Comparison of ENCODE assay signal across 8 cellular contexts in the genomic region with DNA sequence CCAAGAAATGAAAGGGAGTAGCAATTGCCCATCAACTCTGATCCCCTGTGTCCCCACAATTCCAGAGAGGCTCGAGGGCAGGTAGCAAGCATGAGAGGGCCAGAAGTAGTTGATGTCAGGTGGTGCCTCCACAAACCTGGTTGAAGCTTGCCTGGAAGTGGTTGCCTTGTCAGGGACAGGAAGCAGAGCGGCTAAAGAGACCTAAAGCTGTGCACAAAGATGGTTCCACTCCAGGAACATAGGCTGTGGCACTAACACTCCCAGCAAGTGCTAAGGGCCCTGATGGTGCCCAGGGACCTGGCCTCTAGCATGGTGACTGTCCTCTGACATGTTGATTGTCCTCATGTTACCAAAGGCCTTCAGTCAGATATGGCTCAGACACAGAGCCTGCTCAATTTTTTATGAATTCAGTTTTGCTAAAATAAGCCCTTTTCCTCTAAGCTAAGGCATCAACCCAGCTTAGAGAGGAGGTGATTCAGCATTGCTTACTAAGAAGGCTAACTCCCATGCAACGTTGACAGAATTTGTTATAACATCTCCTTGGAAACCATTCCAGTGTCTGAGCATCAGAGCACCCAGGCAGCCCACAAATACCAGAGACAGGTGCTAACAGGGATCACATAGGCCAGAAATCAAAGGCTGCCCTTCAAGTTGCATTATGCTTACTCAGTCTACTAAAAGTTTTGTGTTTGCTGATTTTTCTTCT.
DNase-seq lines count a peak whose midpoint lies in the region; ATAC-seq and TF ChIP-seq lines count a peak whose summit lies in the region.

No MANE protein-coding gene starts in this region.

- ATAC-seq in naive thymus-derived CD4-positive, alpha-beta T cell: no peak
- ATAC-seq in HG03442 (IDR thresholded peaks at IDR 0.05; ENCODE audit: unreplicated experiment) (no peak), HG03432 (IDR thresholded peaks at IDR 0.05; ENCODE audit: unreplicated experiment) (no peak), Right ventricle myocardium superior (ENCODE audit: poor library complexity) (no peak)

- 66% methylated on average over 3 of the region's 3 CpGs for WGBS in mammary epithelial cell (ENCODE audit: low coverage, missing lambda C conversion rate)

- H2AFZ ChIP-seq in mammary epithelial cell (ENCODE audit: low read depth, low read length): no peak overlapping the region

- BruUV-seq in mammary epithelial cell (replicated peaks; lab: Mats Ljungman, UMichigan): no TSS peak

- H3K9me3 Mint-ChIP-seq in CD4-positive, alpha-beta memory T cell: peaks cover 0 to 5% (median 0%) of the 10 kb centered on the region in 8 donors
- peaks cover 2 to 15% (median 6%) of the 10 kb centered on the region in 11 donors for H3K9me3 Mint-ChIP-seq in naive thymus-derived CD4-positive, alpha-beta T cell

- no peaks in the 10 kb centered on the region for H3K36me3 Mint-ChIP-seq in CD4-positive, alpha-beta memory T cell
- H3K36me3 Mint-ChIP-seq in naive thymus-derived CD4-positive, alpha-beta T cell: peaks cover 0 to 7% (median 4%) of the 10 kb centered on the region in 5 donors

- H4K20me1 ChIP-seq in mammary epithelial cell (ENCODE audit: insufficient read depth, low read length): no peaks in the 10 kb centered on the region

- H3K27ac Mint-ChIP-seq in CD4-positive, alpha-beta memory T cell: peak overlapping the region in 6 of 7 donors; percentile 32 to 79 (median 42)
- peak overlapping the region; percentile 69 to 93 (median 82) for H3K27ac Mint-ChIP-seq in naive thymus-derived CD4-positive, alpha-beta T cell

- dilution Hi-C loops in mammary epithelial cell (cut with HindIII; ENCODE audit: low sequenced_read_pairs): no loop called here

- no peak overlapping the region for H3K4me3 ChIP-seq in CD4-positive, alpha-beta memory T cell (ENCODE audit: low read length in 2 of 2)
- no peak overlapping the region for H3K4me3 ChIP-seq in mammary epithelial cell (replicated peaks in 1 of 3; ENCODE audit: insufficient read depth in 1 of 3, low read depth in 2 of 3, low read length in 3 of 3)
- H3K4me3 ChIP-seq in naive thymus-derived CD4-positive, alpha-beta T cell (ENCODE audit: low read length): no peak overlapping the region

- H3K4me1 Mint-ChIP-seq in CD4-positive, alpha-beta memory T cell: peaks cover 18 to 31% (median 20%) of the 10 kb centered on the region in 4 donors
- H3K4me1 Mint-ChIP-seq in naive thymus-derived CD4-positive, alpha-beta T cell: peaks cover 18 to 47% (median 33%) of the 10 kb centered on the region in 7 donors

- H3K4me3 Mint-ChIP-seq in CD4-positive, alpha-beta memory T cell: peak overlapping the region in 3 of 8 donors; percentile 9 to 69 (median 61)
- peak overlapping the region in 9 of 10 donors; percentile 15 to 76 (median 61) for H3K4me3 Mint-ChIP-seq in naive thymus-derived CD4-positive, alpha-beta T cell

- no peaks in the 10 kb centered on the region for H3K27me3 Mint-ChIP-seq in CD4-positive, alpha-beta memory T cell
- H3K27me3 Mint-ChIP-seq in naive thymus-derived CD4-positive, alpha-beta T cell: peaks cover 0 to 5% (median 0%) of the 10 kb centered on the region in 5 donors

- no peak for TF ChIP-seq CTCF in mammary epithelial cell (conservative IDR thresholded peaks at IDR 0.05 in 1 of 2, IDR thresholded peaks at IDR 0.05 in 1 of 2; ENCODE audit: extremely low read depth in 1 of 2, insufficient read depth in 1 of 2, low read depth in 1 of 2, low read length in 2 of 2)

- no peak overlapping the region for H3K27ac ChIP-seq in CD4-positive, alpha-beta memory T cell (ENCODE audit: low read depth, low read length)
- H3K27ac ChIP-seq in mammary epithelial cell (ENCODE audit: insufficient read depth, low read depth, low read length): peak overlapping the region; percentile 14
- H3K27ac ChIP-seq in naive thymus-derived CD4-positive, alpha-beta T cell (ENCODE audit: low read depth, low read length): no peak overlapping the region

- intact Hi-C loops in CD4-positive, alpha-beta memory T cell (cut with micrococcal nuclease): no loop called here
- intact Hi-C loops in mammary epithelial cell (cut with micrococcal nuclease) (no loop called here), Right ventricle myocardium superior (cut with DNase I) (no loop called here)
- intact Hi-C loops in naive thymus-derived CD4-positive, alpha-beta T cell (cut with micrococcal nuclease): no loop called here

- in situ Hi-C loops in mammary epithelial cell (cut with MboI; ENCODE audit: low sequenced_read_pairs in 2 of 2): no loop called here

- CTCF ChIA-PET in CD4-positive, alpha-beta memory T cell (lab: Charles Lee; ENCODE audit: partially characterized antibody): no interaction called here
- CTCF ChIA-PET in mammary epithelial cell (lab: Charles Lee; ENCODE audit: low non-redundant PET): no interaction called here
- CTCF ChIA-PET in naive thymus-derived CD4-positive, alpha-beta T cell (lab: Charles Lee): no interaction called here

- POLR2A ChIA-PET in CD4-positive, alpha-beta memory T cell (lab: Charles Lee; ENCODE audit: partially characterized antibody): no interaction called here
- POLR2A ChIA-PET in naive thymus-derived CD4-positive, alpha-beta T cell (lab: Charles Lee): interaction anchor here (0.8 kb wide), 1 partner anchor 478 kb away, joined by 3 read pairs; the partner anchor contains the start of gene FDX1

- no peaks in the 10 kb centered on the region for H3K36me3 ChIP-seq in CD4-positive, alpha-beta memory T cell (ENCODE audit: insufficient read depth, low read length)
- no peaks in the 10 kb centered on the region for H3K36me3 ChIP-seq in mammary epithelial cell (ENCODE audit: insufficient read depth, low read length)
- no peaks in the 10 kb centered on the region for H3K36me3 ChIP-seq in naive thymus-derived CD4-positive, alpha-beta T cell (ENCODE audit: control insufficient read depth in 2 of 3, insufficient read depth in 3 of 3, low read length in 3 of 3)

- H3K9ac ChIP-seq in mammary epithelial cell (ENCODE audit: insufficient read depth, low read length): no peak overlapping the region

- peak in 2 of 5 donors; percentile 1 to 2 for DNase-seq in CD4-positive, alpha-beta memory T cell
- DNase-seq in HT1080 (ENCODE audit: low read depth): peak; percentile 57
- DNase-seq in mammary epithelial cell: peak; percentile 91
- DNase-seq in naive thymus-derived CD4-positive, alpha-beta T cell: peak in 4 of 9 donors; percentile 2 to 9 (median 6)
- no peak for DNase-seq in Right ventricle myocardium superior
- no peak for DNase-seq in NK-92 treated with Interleukin-12 subunit alpha and Interleukin-12 subunit beta, amount 100 ng/mL, for 24 hours (lab: John Stamatoyannopoulos, UW)

- H3K79me2 ChIP-seq in mammary epithelial cell (ENCODE audit: insufficient read depth, low read length): no peaks in the 10 kb centered on the region

- H3K27me3 ChIP-seq in CD4-positive, alpha-beta memory T cell (ENCODE audit: insufficient read depth, low read length): no peaks in the 10 kb centered on the region
- peaks cover 12% of the 10 kb centered on the region for H3K27me3 ChIP-seq in mammary epithelial cell (ENCODE audit: insufficient read depth, low read length)
- H3K27me3 ChIP-seq in naive thymus-derived CD4-positive, alpha-beta T cell (ENCODE audit: control insufficient read depth in 2 of 2, insufficient read depth in 2 of 2, low read length in 2 of 2): no peaks in the 10 kb centered on the region

- no peak overlapping the region for H3K4me2 ChIP-seq in mammary epithelial cell (ENCODE audit: insufficient read depth, low read depth, low read length)

- H3K4me1 ChIP-seq in CD4-positive, alpha-beta memory T cell (ENCODE audit: insufficient read depth, low read length): peaks cover 21% of the 10 kb centered on the region
- H3K4me1 ChIP-seq in mammary epithelial cell (ENCODE audit: insufficient read depth, low read length): peaks cover 23% of the 10 kb centered on the region
- H3K4me1 ChIP-seq in naive thymus-derived CD4-positive, alpha-beta T cell (ENCODE audit: control insufficient read depth in 2 of 2, insufficient read depth in 2 of 2, low read length in 2 of 2): peaks cover 16 to 27% of the 10 kb centered on the region in 2 donors

- H3K9me3 ChIP-seq in CD4-positive, alpha-beta memory T cell (ENCODE audit: control insufficient read depth in 1 of 2, low read length in 2 of 2): no peaks in the 10 kb centered on the region
- no peaks in the 10 kb centered on the region for H3K9me3 ChIP-seq in mammary epithelial cell (replicated peaks; ENCODE audit: insufficient read depth, low read length)
- no peaks in the 10 kb centered on the region for H3K9me3 ChIP-seq in naive thymus-derived CD4-positive, alpha-beta T cell (ENCODE audit: control insufficient read depth in 2 of 3, low read length in 3 of 3)

Comparison
In these comparisons a context has a peak if more than half of its experiments do, and no peak if none do; other contexts are left out.
1. DNase-seq: peak in HT1080 (single experiment) and mammary epithelial cell (single experiment); none in Right ventricle myocardium superior (single experiment) and NK-92 treated with Interleukin-12 subunit alpha and Interleukin-12 subunit beta, amount 100 ng/mL, for 24 hours (single experiment).